8 cellular contexts compared by ENCODE assay signal in genomic region chr7:157000741-157001653, GRCh38. TPM values are rescaled to one million over a fixed set of nuclear protein-coding genes. Genes with fewer than 3 reads are reported as not detected.
DNase-seq lines count a peak whose midpoint lies in the region; ATAC-seq and TF ChIP-seq lines count a peak whose summit lies in the region.

No MANE protein-coding gene starts in this region.

- H3K4me1 ChIP-seq in thoracic aorta (ENCODE audit: control insufficient read depth in 1 of 2, low read depth in 2 of 2) (peaks cover 23 to 49% of the 10 kb centered on the region in 2 donors), A673 (ENCODE audit: insufficient read depth, low read length, poor library complexity, severe bottlenecking) (no peaks in the 10 kb centered on the region)

- peaks cover 21% of the 10 kb centered on the region for H3K4me1 Mint-ChIP-seq in activated CD8-positive, alpha-beta T cell treated with anti-CD3 and anti-CD28 coated beads, Interleukin-2, amount 10 ng/mL, durations not matched to agents 7 days and 5 days (ENCODE audit: low read depth)

- no peak for ATAC-seq in activated CD8-positive, alpha-beta T cell treated with anti-CD3 and anti-CD28 coated beads, Interleukin-2, amount 10 ng/mL, durations not matched to agents 7 days and 5 days
- ATAC-seq in thoracic aorta (ENCODE audit: insufficient number of reproducible peaks, low FRiP score, low read depth) (no peak), GM18867 (IDR thresholded peaks at IDR 0.05; ENCODE audit: unreplicated experiment) (no peak)

- peaks cover 2% of the 10 kb centered on the region for H3K36me3 Mint-ChIP-seq in activated CD8-positive, alpha-beta T cell treated with anti-CD3 and anti-CD28 coated beads, Interleukin-2, amount 10 ng/mL, durations not matched to agents 7 days and 5 days (ENCODE audit: low read depth)

- H3K4me3 ChIP-seq in thoracic aorta (peak overlapping the region; percentile 71), A673 (ENCODE audit: low read depth, low read length, poor library complexity, severe bottlenecking) (no peak overlapping the region)

- H3K9me3 ChIP-seq in thoracic aorta (no peaks in the 10 kb centered on the region), A673 (ENCODE audit: low read depth, low read length, poor library complexity, severe bottlenecking) (no peaks in the 10 kb centered on the region)

- TF ChIP-seq CTCF in thoracic aorta (IDR thresholded peaks at IDR 0.05) (no peak), A673 (conservative IDR thresholded peaks at IDR 0.05; ENCODE audit: low read depth, low read length) (no peak)

- H3K36me3 ChIP-seq in thoracic aorta = no peaks in the 10 kb centered on the region
- H3K36me3 ChIP-seq in A673 (ENCODE audit: insufficient read depth, low read length, poor library complexity, severe bottlenecking) = no peaks in the 10 kb centered on the region

- H3K27ac ChIP-seq in thoracic aorta (no peak overlapping the region), A673 (ENCODE audit: low read depth, low read length, poor library complexity, severe bottlenecking) (no peak overlapping the region)

- peak; percentile 56 for DNase-seq in activated CD8-positive, alpha-beta memory T cell treated with anti-CD3 and anti-CD28 coated beads for 24 hours
- DNase-seq in activated CD8-positive, alpha-beta memory T cell treated with anti-CD3 and anti-CD28 coated beads, Interleukin-2, amount 50 U/mL, for 4 hours = no peak
- DNase-seq in activated CD8-positive, alpha-beta T cell treated with anti-CD3 and anti-CD28 coated beads, Interleukin-2, amount 10 ng/mL, durations not matched to agents 7 days and 5 days = no peak
- DNase-seq in islet precursor cell (peak; percentile 22), thoracic aorta (ENCODE audit: low spot score) (no peak), A673 (ENCODE audit: low spot score) (no peak)
- no peak for DNase-seq in stimulated activated CD4-positive, alpha-beta T cell treated with anti-CD3 and anti-CD28 coated beads, Interleukin-2, amount 100 ng/mL, for 48 hours

- intact Hi-C loops in A673 (cut with micrococcal nuclease; ENCODE audit: unreplicated experiment) = no loop called here

- no peaks in the 10 kb centered on the region for H3K9me3 Mint-ChIP-seq in activated CD8-positive, alpha-beta T cell treated with anti-CD3 and anti-CD28 coated beads, Interleukin-2, amount 10 ng/mL, durations not matched to agents 7 days and 5 days (ENCODE audit: insufficient read depth)

- POLR2A ChIA-PET in activated CD8-positive, alpha-beta T cell treated with anti-CD3 and anti-CD28 coated beads, Interleukin-2, amount 10 ng/mL, durations not matched to agents 7 days and 5 days (lab: Charles Lee) = no interaction called here
- POLR2A ChIA-PET in A673 (lab: Charles Lee; ENCODE audit: low non-redundant PET) = no interaction called here

- BruUV-seq in A673 (replicated peaks; lab: Mats Ljungman, UMichigan) = no TSS peak

- H3K27me3 ChIP-seq in thoracic aorta (replicated peaks; ENCODE audit: insufficient read depth) = peaks cover 29% of the 10 kb centered on the region
- peaks cover 97% of the 10 kb centered on the region for H3K27me3 ChIP-seq in A673 (replicated peaks; ENCODE audit: insufficient read depth, low read depth, low read length, poor library complexity)

- H3K4me3 Mint-ChIP-seq in activated CD8-positive, alpha-beta T cell treated with anti-CD3 and anti-CD28 coated beads, Interleukin-2, amount 10 ng/mL, durations not matched to agents 7 days and 5 days = peak overlapping the region; percentile 26

- CTCF ChIA-PET in activated CD8-positive, alpha-beta T cell treated with anti-CD3 and anti-CD28 coated beads, Interleukin-2, amount 10 ng/mL, durations not matched to agents 7 days and 5 days (lab: Charles Lee) = no interaction called here
- CTCF ChIA-PET in A673 (lab: Charles Lee) = no interaction called here

- peaks cover 80% of the 10 kb centered on the region for H3K27me3 Mint-ChIP-seq in activated CD8-positive, alpha-beta T cell treated with anti-CD3 and anti-CD28 coated beads, Interleukin-2, amount 10 ng/mL, durations not matched to agents 7 days and 5 days (ENCODE audit: low read depth)

- peak overlapping the region; percentile 37 for H3K27ac Mint-ChIP-seq in activated CD8-positive, alpha-beta T cell treated with anti-CD3 and anti-CD28 coated beads, Interleukin-2, amount 10 ng/mL, durations not matched to agents 7 days and 5 days

RNA-seq across cellular contexts. Expression of gene MNX1, which starts 9.5 kb away (rescaled TPM):
- total RNA-seq in activated CD8-positive, alpha-beta T cell treated with anti-CD3 and anti-CD28 coated beads, Interleukin-2, amount 10 ng/mL, durations not matched to agents 7 days and 5 days = not detected
- total RNA-seq in thoracic aorta (not detected), A673 (2021) (0.13 TPM in 1 of 2 replicates, not detected in the other)

RNA-seq across cellular contexts. Expression of gene NOM1, which starts 51.5 kb away (rescaled TPM):
- 10 to 100 TPM; 28.1 to 28.8 TPM for total RNA-seq in activated CD8-positive, alpha-beta T cell treated with anti-CD3 and anti-CD28 coated beads, Interleukin-2, amount 10 ng/mL, durations not matched to agents 7 days and 5 days
- 10 to 100 TPM; 18.4 to 40.6 TPM for total RNA-seq in thoracic aorta
- 34.1 and 34.8 TPM in 2 replicates for total RNA-seq in A673 (2021)

Comparison
In these comparisons a context has a peak if more than half of its experiments do, and no peak if none do; other contexts are left out.
1. DNase-seq: peak in activated CD8-positive, alpha-beta memory T cell treated with anti-CD3 and anti-CD28 coated beads for 24 hours (single experiment) and islet precursor cell (single experiment); none in activated CD8-positive, alpha-beta memory T cell treated with anti-CD3 and anti-CD28 coated beads, Interleukin-2, amount 50 U/mL, for 4 hours (single experiment), activated CD8-positive, alpha-beta T cell treated with anti-CD3 and anti-CD28 coated beads, Interleukin-2, amount 10 ng/mL, durations not matched to agents 7 days and 5 days (single experiment), thoracic aorta (single experiment), A673 (single experiment) and stimulated activated CD4-positive, alpha-beta T cell treated with anti-CD3 and anti-CD28 coated beads, Interleukin-2, amount 100 ng/mL, for 48 hours (0 of 2).